ENCODE assay signal across 14 cellular contexts in the genomic region with DNA sequence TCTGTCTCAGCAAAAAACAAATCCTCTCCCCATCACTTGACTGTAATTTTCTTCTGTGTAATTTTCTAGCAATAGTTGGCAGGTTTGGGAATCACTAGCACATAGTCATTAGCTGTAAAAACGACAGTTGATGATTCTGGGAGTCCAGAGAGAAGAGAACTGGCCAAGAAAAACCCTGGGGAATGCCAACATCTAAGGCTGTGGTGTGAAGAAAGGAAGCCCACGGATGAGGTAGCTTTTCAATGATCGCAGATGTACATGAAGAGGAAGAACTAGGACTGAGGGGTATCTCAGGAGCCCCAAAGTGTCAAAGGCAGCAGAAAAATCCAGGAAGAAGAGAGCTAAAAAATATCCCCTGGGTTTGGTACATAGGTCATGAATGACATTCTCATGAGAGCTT.
"Had no signal": no experiment of that assay in that cellular context is flagged by ENCODE, and none has a peak within 500 bp of the region (broad histone marks: within the 10 kb centered on the region; RNA-seq: fewer than 3 reads in every experiment).

No MANE protein-coding gene starts in this region.

- H3K27ac Mint-ChIP-seq: activated CD8-positive, alpha-beta T cell treated with anti-CD3 and anti-CD28 coated beads, Interleukin-2, amount 10 ng/mL, durations not matched to agents 7 days and 5 days; activated naive CD4-positive, alpha-beta T cell treated with anti-CD3 and anti-CD28 coated beads for 36 hours; endodermal cell had no signal

- H3K4me1 ChIP-seq: pancreas, testis had no signal

- ATAC-seq: activated CD8-positive, alpha-beta T cell treated with anti-CD3 and anti-CD28 coated beads, Interleukin-2, amount 10 ng/mL, durations not matched to agents 7 days and 5 days; stimulated activated naive CD8-positive, alpha-beta T cell treated with anti-CD3 and anti-CD28 coated beads, Interleukin-15, Interleukin-2, amounts not matched to agents 100 U/mL and 50 U/mL, for 24 hours had no signal

- H3K4me3 Mint-ChIP-seq: activated CD8-positive, alpha-beta T cell treated with anti-CD3 and anti-CD28 coated beads, Interleukin-2, amount 10 ng/mL, durations not matched to agents 7 days and 5 days; activated naive CD4-positive, alpha-beta T cell treated with anti-CD3 and anti-CD28 coated beads for 36 hours; endodermal cell; neural crest cell had no signal

- H3K9me3 ChIP-seq: breast epithelium, pancreas, testis had no signal

- H3K27me3 ChIP-seq: breast epithelium, pancreas, testis had no signal

- DNase-seq: activated CD8-positive, alpha-beta memory T cell treated with anti-CD3 and anti-CD28 coated beads, Interleukin-2, amount 50 U/mL, for 48 hours; activated CD8-positive, alpha-beta T cell treated with anti-CD3 and anti-CD28 coated beads, Interleukin-2, amount 10 ng/mL, durations not matched to agents 7 days and 5 days; activated naive CD4-positive, alpha-beta T cell treated with anti-CD3 and anti-CD28 coated beads for 36 hours; dermis blood vessel endothelial cell; endodermal cell; erythroblast; hippocampal formation; kidney glomerular epithelial cell; pancreas; stimulated activated CD4-positive, alpha-beta T cell treated with anti-CD3 and anti-CD28 coated beads, Interleukin-2, amount 100 ng/mL, for 48 hours; stimulated activated naive CD8-positive, alpha-beta T cell treated with anti-CD3 and anti-CD28 coated beads, Interleukin-15, Interleukin-2, amounts not matched to agents 100 U/mL and 50 U/mL, for 24 hours; testis had no signal

- H3K27ac ChIP-seq: breast epithelium, pancreas, testis had no signal

- H3K36me3 ChIP-seq: breast epithelium, pancreas had no signal

- H3K4me1 Mint-ChIP-seq: neural crest cell had no signal

- H3K9me3 Mint-ChIP-seq: activated naive CD4-positive, alpha-beta T cell treated with anti-CD3 and anti-CD28 coated beads for 36 hours had no signal

- H3K4me3 ChIP-seq: breast epithelium, pancreas, testis had no signal
